Comparison of ENCODE assay signal across 1 cellular context in the genomic region with DNA sequence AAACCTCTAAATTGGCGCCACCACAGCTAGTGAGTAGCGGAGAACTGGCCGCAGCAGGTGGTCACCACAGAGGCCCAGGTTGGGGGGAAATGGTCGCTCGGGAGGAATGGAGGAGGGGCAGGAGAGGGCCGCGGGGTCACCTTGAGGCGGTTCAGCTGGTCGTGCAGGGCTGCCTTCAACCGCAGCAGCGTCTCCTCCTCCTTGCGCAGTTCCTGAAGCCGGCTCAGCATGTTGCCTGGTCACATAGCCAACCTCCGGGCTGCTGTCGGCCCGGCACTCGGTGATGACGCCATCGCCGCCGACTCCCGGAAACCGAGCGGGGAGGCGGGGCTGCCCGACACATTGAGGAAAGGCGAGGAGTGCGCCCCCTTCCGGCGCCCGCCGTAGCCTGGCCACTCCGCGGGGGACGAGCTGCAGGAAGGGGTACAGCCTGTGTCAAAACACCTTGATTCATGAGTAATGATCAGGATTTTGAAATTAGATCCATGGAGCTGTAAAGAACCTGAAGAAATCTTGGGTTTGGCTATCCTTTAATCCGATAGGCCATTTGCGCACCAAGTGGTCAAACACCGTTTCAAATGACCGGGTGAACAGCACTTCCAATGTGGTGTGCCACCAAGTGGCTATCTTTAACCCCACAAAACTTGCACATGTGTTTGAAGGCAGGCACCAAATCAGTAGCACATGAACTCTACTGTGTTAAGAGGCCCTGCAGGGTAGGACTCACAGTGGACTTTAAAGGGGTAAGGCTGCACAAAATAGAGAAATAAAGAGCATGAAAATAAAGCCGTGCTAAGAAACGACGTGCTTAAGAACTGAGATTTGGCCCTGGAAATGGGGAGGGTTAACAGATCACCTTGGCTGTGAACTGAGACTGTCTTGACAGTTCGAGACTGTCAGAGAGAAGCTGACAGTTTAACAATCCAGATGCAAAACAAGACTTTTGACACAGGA.
TF ChIP-seq lines count a peak whose summit lies in the region.

A gene with protein sequence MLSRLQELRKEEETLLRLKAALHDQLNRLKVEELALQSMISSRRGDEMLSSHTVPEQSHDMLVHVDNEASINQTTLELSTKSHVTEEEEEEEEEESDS (minus strand): TSS at position 261 of the 954 bp plus-strand sequence. CDS start 31 bp downstream, at position 230.

TF ChIP-seq in HepG2, 621 proteins besides CTCF, POLR2A, EP300 and RAD21 (continued from another document and continues in another):
- TF ChIP-seq, protein P1, sequence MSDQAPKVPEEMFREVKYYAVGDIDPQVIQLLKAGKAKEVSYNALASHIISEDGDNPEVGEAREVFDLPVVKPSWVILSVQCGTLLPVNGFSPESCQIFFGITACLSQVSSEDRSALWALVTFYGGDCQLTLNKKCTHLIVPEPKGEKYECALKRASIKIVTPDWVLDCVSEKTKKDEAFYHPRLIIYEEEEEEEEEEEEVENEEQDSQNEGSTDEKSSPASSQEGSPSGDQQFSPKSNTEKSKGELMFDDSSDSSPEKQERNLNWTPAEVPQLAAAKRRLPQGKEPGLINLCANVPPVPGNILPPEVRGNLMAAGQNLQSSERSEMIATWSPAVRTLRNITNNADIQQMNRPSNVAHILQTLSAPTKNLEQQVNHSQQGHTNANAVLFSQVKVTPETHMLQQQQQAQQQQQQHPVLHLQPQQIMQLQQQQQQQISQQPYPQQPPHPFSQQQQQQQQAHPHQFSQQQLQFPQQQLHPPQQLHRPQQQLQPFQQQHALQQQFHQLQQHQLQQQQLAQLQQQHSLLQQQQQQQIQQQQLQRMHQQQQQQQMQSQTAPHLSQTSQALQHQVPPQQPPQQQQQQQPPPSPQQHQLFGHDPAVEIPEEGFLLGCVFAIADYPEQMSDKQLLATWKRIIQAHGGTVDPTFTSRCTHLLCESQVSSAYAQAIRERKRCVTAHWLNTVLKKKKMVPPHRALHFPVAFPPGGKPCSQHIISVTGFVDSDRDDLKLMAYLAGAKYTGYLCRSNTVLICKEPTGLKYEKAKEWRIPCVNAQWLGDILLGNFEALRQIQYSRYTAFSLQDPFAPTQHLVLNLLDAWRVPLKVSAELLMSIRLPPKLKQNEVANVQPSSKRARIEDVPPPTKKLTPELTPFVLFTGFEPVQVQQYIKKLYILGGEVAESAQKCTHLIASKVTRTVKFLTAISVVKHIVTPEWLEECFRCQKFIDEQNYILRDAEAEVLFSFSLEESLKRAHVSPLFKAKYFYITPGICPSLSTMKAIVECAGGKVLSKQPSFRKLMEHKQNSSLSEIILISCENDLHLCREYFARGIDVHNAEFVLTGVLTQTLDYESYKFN (CRISPR knock-in tag; conservative IDR thresholded peaks at IDR 0.05), result peak; percentile 41; the same call in 1 of the 2 replicates
- TF ChIP-seq SIN3A (IDR thresholded peaks at IDR 0.05; ENCODE audit: borderline replicate concordance, low read depth, low read length) (peak; percentile 91; the same call in 1 of the 2 replicates), KDM5B (CRISPR knock-in tag; IDR thresholded peaks at IDR 0.05; ENCODE audit: borderline replicate concordance) (peak; percentile 64; the same call in 1 of the 2 replicates), ZNF564 (CRISPR knock-in tag; IDR thresholded peaks at IDR 0.05) (peak; percentile 74; the same call in 1 of the 2 replicates), ZNF776 (CRISPR knock-in tag; IDR thresholded peaks at IDR 0.05) (no peak), SMAD3 (CRISPR knock-in tag; IDR thresholded peaks at IDR 0.05) (peak; percentile 77; the same call in 1 of the 2 replicates), LCORL (IDR thresholded peaks at IDR 0.05) (no peak), LCORL (CRISPR knock-in tag; IDR thresholded peaks at IDR 0.05) (peak; percentile 73), SRSF9 (IDR thresholded peaks at IDR 0.05; ENCODE audit: borderline replicate concordance, insufficient read depth, low read depth, low read length, poor library complexity, severe bottlenecking) (no peak), ZNF549 (CRISPR knock-in tag; IDR thresholded peaks at IDR 0.05) (no peak), RCOR2 (CRISPR knock-in tag; IDR thresholded peaks at IDR 0.05) (no peak), HCFC1 (IDR thresholded peaks at IDR 0.05; ENCODE audit: low read depth, low read length) (peak; percentile 50; the same call in 1 of the 2 replicates), FOSL2 (CRISPR knock-in tag; IDR thresholded peaks at IDR 0.05) (peak; percentile 73), ZNF724P (CRISPR knock-in tag; IDR thresholded peaks at IDR 0.05; ENCODE audit: borderline replicate concordance) (peak; percentile 38; the same call in 1 of the 2 replicates), ZNF788 (CRISPR knock-in tag; IDR thresholded peaks at IDR 0.05; ENCODE audit: borderline replicate concordance) (peak; percentile 90; the same call in 1 of the 2 replicates), ZNF292 (CRISPR knock-in tag; IDR thresholded peaks at IDR 0.05; ENCODE audit: borderline replicate concordance, low read depth) (no peak), HNF4G (IDR thresholded peaks at IDR 0.05; ENCODE audit: borderline replicate concordance, low read depth, low read length) (no peak), HNF4G (CRISPR knock-in tag; IDR thresholded peaks at IDR 0.05; ENCODE audit: borderline replicate concordance, low read depth) (peak; percentile 61; the same call in 1 of the 2 replicates), TP53 (CRISPR knock-in tag; conservative IDR thresholded peaks at IDR 0.05) (no peak), ZFP41 (CRISPR knock-in tag; IDR thresholded peaks at IDR 0.05; ENCODE audit: borderline replicate concordance) (no peak), ZNF12 (CRISPR knock-in tag; IDR thresholded peaks at IDR 0.05) (no peak; the same call in none of the 2 replicates), ZNF672 (CRISPR knock-in tag; IDR thresholded peaks at IDR 0.05) (no peak), MTA3 (CRISPR knock-in tag; IDR thresholded peaks at IDR 0.05) (no peak), NFYC (CRISPR knock-in tag; IDR thresholded peaks at IDR 0.05) (peak; percentile 47), ZSCAN25 (CRISPR knock-in tag; IDR thresholded peaks at IDR 0.05) (no peak), FLYWCH1 (CRISPR knock-in tag; IDR thresholded peaks at IDR 0.05) (no peak), AGO1 (IDR thresholded peaks at IDR 0.05; ENCODE audit: low read depth, low read length, poor library complexity, severe bottlenecking) (peak; percentile 99), ZNF619 (CRISPR knock-in tag; IDR thresholded peaks at IDR 0.05) (peak; percentile 95), NR3C1 (CRISPR knock-in tag; IDR thresholded peaks at IDR 0.05) (no peak), RELA (CRISPR knock-in tag; IDR thresholded peaks at IDR 0.05) (peak; percentile 42; the same call in 1 of the 2 replicates), ZNF496 (CRISPR knock-in tag; IDR thresholded peaks at IDR 0.05; ENCODE audit: insufficient replicate concordance) (no peak), ZNF556 (CRISPR knock-in tag; IDR thresholded peaks at IDR 0.05; ENCODE audit: borderline replicate concordance) (peak; percentile 46; the same call in 1 of the 2 replicates), POLR2AphosphoS2 (IDR thresholded peaks at IDR 0.05; ENCODE audit: low read depth, low read length) (peak; percentile 44; the same call in 1 of the 2 replicates), ZNF260 (CRISPR knock-in tag; IDR thresholded peaks at IDR 0.05; ENCODE audit: borderline replicate concordance, low read depth) (no peak)
- TF ChIP-seq, protein P2, sequence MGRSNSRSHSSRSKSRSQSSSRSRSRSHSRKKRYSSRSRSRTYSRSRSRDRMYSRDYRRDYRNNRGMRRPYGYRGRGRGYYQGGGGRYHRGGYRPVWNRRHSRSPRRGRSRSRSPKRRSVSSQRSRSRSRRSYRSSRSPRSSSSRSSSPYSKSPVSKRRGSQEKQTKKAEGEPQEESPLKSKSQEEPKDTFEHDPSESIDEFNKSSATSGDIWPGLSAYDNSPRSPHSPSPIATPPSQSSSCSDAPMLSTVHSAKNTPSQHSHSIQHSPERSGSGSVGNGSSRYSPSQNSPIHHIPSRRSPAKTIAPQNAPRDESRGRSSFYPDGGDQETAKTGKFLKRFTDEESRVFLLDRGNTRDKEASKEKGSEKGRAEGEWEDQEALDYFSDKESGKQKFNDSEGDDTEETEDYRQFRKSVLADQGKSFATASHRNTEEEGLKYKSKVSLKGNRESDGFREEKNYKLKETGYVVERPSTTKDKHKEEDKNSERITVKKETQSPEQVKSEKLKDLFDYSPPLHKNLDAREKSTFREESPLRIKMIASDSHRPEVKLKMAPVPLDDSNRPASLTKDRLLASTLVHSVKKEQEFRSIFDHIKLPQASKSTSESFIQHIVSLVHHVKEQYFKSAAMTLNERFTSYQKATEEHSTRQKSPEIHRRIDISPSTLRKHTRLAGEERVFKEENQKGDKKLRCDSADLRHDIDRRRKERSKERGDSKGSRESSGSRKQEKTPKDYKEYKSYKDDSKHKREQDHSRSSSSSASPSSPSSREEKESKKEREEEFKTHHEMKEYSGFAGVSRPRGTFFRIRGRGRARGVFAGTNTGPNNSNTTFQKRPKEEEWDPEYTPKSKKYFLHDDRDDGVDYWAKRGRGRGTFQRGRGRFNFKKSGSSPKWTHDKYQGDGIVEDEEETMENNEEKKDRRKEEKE (IDR thresholded peaks at IDR 0.05), result no peak
- TF ChIP-seq, protein P3, sequence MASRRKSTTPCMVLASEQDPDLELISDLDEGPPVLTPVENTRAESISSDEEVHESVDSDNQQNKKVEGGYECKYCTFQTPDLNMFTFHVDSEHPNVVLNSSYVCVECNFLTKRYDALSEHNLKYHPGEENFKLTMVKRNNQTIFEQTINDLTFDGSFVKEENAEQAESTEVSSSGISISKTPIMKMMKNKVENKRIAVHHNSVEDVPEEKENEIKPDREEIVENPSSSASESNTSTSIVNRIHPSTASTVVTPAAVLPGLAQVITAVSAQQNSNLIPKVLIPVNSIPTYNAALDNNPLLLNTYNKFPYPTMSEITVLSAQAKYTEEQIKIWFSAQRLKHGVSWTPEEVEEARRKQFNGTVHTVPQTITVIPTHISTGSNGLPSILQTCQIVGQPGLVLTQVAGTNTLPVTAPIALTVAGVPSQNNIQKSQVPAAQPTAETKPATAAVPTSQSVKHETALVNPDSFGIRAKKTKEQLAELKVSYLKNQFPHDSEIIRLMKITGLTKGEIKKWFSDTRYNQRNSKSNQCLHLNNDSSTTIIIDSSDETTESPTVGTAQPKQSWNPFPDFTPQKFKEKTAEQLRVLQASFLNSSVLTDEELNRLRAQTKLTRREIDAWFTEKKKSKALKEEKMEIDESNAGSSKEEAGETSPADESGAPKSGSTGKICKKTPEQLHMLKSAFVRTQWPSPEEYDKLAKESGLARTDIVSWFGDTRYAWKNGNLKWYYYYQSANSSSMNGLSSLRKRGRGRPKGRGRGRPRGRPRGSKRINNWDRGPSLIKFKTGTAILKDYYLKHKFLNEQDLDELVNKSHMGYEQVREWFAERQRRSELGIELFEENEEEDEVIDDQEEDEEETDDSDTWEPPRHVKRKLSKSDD (CRISPR knock-in tag; IDR thresholded peaks at IDR 0.05; ENCODE audit: low read depth), result peak; percentile 81
- TF ChIP-seq, protein P4, sequence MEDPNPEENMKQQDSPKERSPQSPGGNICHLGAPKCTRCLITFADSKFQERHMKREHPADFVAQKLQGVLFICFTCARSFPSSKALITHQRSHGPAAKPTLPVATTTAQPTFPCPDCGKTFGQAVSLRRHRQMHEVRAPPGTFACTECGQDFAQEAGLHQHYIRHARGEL (CRISPR knock-in tag; IDR thresholded peaks at IDR 0.05), result no peak
- TF ChIP-seq, protein P5, sequence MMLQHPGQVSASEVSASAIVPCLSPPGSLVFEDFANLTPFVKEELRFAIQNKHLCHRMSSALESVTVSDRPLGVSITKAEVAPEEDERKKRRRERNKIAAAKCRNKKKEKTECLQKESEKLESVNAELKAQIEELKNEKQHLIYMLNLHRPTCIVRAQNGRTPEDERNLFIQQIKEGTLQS (CRISPR knock-in tag; IDR thresholded peaks at IDR 0.05), result peak; percentile 83
- TF ChIP-seq, protein P6, sequence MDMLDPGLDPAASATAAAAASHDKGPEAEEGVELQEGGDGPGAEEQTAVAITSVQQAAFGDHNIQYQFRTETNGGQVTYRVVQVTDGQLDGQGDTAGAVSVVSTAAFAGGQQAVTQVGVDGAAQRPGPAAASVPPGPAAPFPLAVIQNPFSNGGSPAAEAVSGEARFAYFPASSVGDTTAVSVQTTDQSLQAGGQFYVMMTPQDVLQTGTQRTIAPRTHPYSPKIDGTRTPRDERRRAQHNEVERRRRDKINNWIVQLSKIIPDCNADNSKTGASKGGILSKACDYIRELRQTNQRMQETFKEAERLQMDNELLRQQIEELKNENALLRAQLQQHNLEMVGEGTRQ (IDR thresholded peaks at IDR 0.05; ENCODE audit: low read depth, low read length), result no peak
- TF ChIP-seq, protein P6 (CRISPR knock-in tag; IDR thresholded peaks at IDR 0.05; ENCODE audit: borderline replicate concordance), result no peak; the same call in 1 of the 2 replicates
- TF ChIP-seq, protein P7, sequence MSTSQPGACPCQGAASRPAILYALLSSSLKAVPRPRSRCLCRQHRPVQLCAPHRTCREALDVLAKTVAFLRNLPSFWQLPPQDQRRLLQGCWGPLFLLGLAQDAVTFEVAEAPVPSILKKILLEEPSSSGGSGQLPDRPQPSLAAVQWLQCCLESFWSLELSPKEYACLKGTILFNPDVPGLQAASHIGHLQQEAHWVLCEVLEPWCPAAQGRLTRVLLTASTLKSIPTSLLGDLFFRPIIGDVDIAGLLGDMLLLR (CRISPR knock-in tag; IDR thresholded peaks at IDR 0.05), result 0 out of 2 replicates have a peak, but pooled peaks have one; percentile 34
- TF ChIP-seq, protein P8, sequence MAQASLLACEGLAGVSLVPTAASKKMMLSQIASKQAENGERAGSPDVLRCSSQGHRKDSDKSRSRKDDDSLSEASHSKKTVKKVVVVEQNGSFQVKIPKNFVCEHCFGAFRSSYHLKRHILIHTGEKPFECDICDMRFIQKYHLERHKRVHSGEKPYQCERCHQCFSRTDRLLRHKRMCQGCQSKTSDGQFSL (CRISPR knock-in tag; IDR thresholded peaks at IDR 0.05), result no peak
- TF ChIP-seq, protein P9, sequence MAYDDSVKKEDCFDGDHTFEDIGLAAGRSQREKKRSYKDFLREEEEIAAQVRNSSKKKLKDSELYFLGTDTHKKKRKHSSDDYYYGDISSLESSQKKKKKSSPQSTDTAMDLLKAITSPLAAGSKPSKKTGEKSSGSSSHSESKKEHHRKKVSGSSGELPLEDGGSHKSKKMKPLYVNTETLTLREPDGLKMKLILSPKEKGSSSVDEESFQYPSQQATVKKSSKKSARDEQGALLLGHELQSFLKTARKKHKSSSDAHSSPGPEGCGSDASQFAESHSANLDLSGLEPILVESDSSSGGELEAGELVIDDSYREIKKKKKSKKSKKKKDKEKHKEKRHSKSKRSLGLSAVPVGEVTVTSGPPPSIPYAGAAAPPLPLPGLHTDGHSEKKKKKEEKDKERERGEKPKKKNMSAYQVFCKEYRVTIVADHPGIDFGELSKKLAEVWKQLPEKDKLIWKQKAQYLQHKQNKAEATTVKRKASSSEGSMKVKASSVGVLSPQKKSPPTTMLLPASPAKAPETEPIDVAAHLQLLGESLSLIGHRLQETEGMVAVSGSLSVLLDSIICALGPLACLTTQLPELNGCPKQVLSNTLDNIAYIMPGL (CRISPR knock-in tag; IDR thresholded peaks at IDR 0.05; ENCODE audit: borderline replicate concordance in 1 of 2, low read depth in 1 of 2), result peak; percentile 94 to 95
